In genomic region chr15:74695597-74696397, GRCh38 we compare ENCODE assay signal across 7 cellular contexts.
DNase-seq lines count a peak whose midpoint lies in the region; ATAC-seq lines count a peak whose summit lies in the region.

Gene EDC3 (minus strand): TSS chr15:74696024. CDS start chr15:74675124, 20,900 bp downstream.

- no peaks in the 10 kb centered on the region for H3K9me3 Mint-ChIP-seq in central memory CD8-positive, alpha-beta T cell

- peak within 1 kb of the TSS; percentile 99 for H3K27ac Mint-ChIP-seq in central memory CD8-positive, alpha-beta T cell (ENCODE audit: low read depth)

- peaks cover 39% of the 10 kb centered on the region for H3K4me1 Mint-ChIP-seq in central memory CD8-positive, alpha-beta T cell

- ATAC-seq in GM18511 (IDR thresholded peaks at IDR 0.05; ENCODE audit: unreplicated experiment) = peak; percentile 83
- peak; percentile 83 for ATAC-seq in HG03097 (IDR thresholded peaks at IDR 0.05; ENCODE audit: low FRiP score, unreplicated experiment)
- peak; percentile 95 for ATAC-seq in activated CD4-positive, CD25-positive, alpha-beta regulatory T cell treated with anti-CD3 and anti-CD28 coated beads, Interleukin-2, amount 50 U/mL, for 24 hours
- peak; percentile 90 for ATAC-seq in central memory CD8-positive, alpha-beta T cell (replicated peaks; ENCODE audit: extremely low read depth, poor library complexity, severe bottlenecking)

- DNase-seq in NCI-H226 (peak; percentile 87), islet precursor cell (peak; percentile 90)
- peak; percentile 72 to 77 for DNase-seq in central memory CD8-positive, alpha-beta T cell (ENCODE audit: low spot score in 2 of 2)
- peak; percentile 86 for DNase-seq in stimulated activated CD4-positive, alpha-beta T cell treated with anti-CD3 and anti-CD28 coated beads, Interleukin-12 subunit alpha, Interleukin-12 subunit beta, amount 100 ng/mL, for 4 hours

- H3K36me3 Mint-ChIP-seq in central memory CD8-positive, alpha-beta T cell (ENCODE audit: insufficient read depth) = peaks cover 15% of the 10 kb centered on the region

- H3K27me3 Mint-ChIP-seq in central memory CD8-positive, alpha-beta T cell = no peaks in the 10 kb centered on the region

- H3K4me3 Mint-ChIP-seq in central memory CD8-positive, alpha-beta T cell = peak within 1 kb of the TSS; percentile 98

Comparison
In these comparisons a context has a peak if more than half of its experiments do, and no peak if none do; other contexts are left out.
1. Peak in every context shown above with its lines: DNase-seq and ATAC-seq.